ENCODE assay signal across 1 cellular context in the genomic region with DNA sequence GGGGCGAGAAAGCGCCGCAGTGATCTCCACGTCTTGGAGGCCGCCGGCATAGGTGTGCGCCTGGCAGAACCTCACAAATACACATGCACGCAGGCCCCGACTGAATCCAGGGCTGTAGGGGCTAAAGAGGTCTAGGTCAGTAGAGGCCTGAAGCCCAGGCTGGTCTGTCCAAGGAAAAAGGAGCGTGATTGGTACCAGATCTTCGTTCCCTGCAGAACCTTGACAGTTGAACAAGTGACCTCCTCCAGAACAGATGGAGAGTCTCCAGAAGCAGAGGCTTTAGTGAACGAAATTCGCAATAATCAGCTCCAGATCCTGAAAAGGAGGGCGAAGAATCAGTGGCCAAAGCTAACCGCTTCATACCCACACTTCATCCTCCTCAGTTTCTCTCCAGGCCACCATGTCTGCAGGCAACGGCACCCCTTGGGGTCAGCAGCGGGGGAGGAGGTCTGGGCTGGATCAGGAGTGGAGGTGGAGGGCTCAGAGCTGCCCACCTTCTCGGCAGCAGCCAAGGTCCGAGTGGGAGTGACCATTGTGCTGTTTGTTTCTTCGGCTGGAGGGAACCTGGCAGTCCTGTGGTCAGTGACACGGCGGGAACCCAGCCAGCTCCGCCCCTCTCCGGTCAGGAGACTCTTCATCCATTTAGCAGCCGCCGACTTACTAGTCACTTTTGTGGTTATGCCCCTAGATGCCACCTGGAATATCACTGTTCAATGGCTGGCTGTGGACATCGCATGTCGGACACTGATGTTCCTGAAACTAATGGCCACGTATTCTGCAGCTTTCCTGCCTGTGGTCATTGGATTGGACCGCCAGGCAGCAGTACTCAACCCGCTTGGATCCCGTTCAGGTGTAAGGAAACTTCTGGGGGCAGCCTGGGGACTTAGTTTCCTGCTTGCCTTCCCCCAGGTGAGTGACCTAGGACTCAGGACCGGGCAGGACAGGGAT.
A peak's percentile ranks its signal among the peaks of the same experiment; 100 is the strongest.
TF ChIP-seq lines count a peak whose summit lies in the region.

No MANE protein-coding gene starts in this region.

TF ChIP-seq in HepG2, 621 proteins besides CTCF, POLR2A, EP300 and RAD21 (continued from another document and continues in another):
- TF ChIP-seq, protein P1, sequence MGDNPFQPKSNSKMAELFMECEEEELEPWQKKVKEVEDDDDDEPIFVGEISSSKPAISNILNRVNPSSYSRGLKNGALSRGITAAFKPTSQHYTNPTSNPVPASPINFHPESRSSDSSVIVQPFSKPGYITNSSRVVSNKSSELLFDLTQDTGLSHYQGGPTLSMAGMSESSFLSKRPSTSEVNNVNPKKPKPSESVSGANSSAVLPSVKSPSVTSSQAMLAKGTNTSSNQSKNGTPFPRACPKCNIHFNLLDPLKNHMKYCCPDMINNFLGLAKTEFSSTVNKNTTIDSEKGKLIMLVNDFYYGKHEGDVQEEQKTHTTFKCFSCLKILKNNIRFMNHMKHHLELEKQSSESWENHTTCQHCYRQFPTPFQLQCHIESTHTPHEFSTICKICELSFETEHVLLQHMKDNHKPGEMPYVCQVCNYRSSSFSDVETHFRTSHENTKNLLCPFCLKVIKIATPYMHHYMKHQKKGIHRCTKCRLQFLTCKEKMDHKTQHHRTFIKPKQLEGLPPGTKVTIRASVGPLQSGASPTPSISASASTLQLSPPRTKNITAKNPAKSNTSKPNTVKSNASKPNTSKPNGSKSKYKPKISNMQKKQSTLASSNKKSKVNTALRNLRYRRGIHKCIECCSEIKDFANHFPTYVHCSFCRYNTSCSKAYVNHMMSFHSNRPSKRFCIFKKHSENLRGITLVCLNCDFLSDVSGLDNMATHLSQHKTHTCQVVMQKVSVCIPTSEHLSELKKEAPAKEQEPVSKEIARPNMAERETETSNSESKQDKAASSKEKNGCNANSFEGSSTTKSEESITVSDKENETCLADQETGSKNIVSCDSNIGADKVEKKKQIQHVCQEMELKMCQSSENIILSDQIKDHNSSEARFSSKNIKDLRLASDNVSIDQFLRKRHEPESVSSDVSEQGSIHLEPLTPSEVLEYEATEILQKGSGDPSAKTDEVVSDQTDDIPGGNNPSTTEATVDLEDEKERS (CRISPR knock-in tag; IDR thresholded peaks at IDR 0.05), result 0 out of 2 replicates have a peak, but pooled peaks have one; percentile 36
- no peak for TF ChIP-seq FIP1L1 (IDR thresholded peaks at IDR 0.05; ENCODE audit: borderline replicate concordance, insufficient read depth, low read depth, low read length)
- TF ChIP-seq SCMH1 (CRISPR knock-in tag; IDR thresholded peaks at IDR 0.05; ENCODE audit: borderline replicate concordance), result no peak
- TF ChIP-seq ZNF607 (CRISPR knock-in tag; IDR thresholded peaks at IDR 0.05; ENCODE audit: borderline replicate concordance), result no peak
- no peak for TF ChIP-seq HOXA5 (CRISPR knock-in tag; IDR thresholded peaks at IDR 0.05)
- no peak for TF ChIP-seq MBD4 (IDR thresholded peaks at IDR 0.05; ENCODE audit: borderline replicate concordance, low read length)
- TF ChIP-seq ZNF547 (CRISPR knock-in tag; IDR thresholded peaks at IDR 0.05), result no peak
- no peak for TF ChIP-seq SKI (IDR thresholded peaks at IDR 0.05; ENCODE audit: partially characterized antibody)
- no peak for TF ChIP-seq KAT8 (CRISPR knock-in tag; IDR thresholded peaks at IDR 0.05)
- TF ChIP-seq FOXO4 (CRISPR knock-in tag; conservative IDR thresholded peaks at IDR 0.05), result 0 out of 2 replicates have a peak, but pooled peaks have one; percentile 57
- TF ChIP-seq, protein P2, sequence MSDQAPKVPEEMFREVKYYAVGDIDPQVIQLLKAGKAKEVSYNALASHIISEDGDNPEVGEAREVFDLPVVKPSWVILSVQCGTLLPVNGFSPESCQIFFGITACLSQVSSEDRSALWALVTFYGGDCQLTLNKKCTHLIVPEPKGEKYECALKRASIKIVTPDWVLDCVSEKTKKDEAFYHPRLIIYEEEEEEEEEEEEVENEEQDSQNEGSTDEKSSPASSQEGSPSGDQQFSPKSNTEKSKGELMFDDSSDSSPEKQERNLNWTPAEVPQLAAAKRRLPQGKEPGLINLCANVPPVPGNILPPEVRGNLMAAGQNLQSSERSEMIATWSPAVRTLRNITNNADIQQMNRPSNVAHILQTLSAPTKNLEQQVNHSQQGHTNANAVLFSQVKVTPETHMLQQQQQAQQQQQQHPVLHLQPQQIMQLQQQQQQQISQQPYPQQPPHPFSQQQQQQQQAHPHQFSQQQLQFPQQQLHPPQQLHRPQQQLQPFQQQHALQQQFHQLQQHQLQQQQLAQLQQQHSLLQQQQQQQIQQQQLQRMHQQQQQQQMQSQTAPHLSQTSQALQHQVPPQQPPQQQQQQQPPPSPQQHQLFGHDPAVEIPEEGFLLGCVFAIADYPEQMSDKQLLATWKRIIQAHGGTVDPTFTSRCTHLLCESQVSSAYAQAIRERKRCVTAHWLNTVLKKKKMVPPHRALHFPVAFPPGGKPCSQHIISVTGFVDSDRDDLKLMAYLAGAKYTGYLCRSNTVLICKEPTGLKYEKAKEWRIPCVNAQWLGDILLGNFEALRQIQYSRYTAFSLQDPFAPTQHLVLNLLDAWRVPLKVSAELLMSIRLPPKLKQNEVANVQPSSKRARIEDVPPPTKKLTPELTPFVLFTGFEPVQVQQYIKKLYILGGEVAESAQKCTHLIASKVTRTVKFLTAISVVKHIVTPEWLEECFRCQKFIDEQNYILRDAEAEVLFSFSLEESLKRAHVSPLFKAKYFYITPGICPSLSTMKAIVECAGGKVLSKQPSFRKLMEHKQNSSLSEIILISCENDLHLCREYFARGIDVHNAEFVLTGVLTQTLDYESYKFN (CRISPR knock-in tag; conservative IDR thresholded peaks at IDR 0.05), result no peak
- no peak for TF ChIP-seq EED (CRISPR knock-in tag; IDR thresholded peaks at IDR 0.05)
- no peak for TF ChIP-seq RELA (CRISPR knock-in tag; IDR thresholded peaks at IDR 0.05)
- no peak for TF ChIP-seq RXRB (CRISPR knock-in tag; IDR thresholded peaks at IDR 0.05; ENCODE audit: borderline replicate concordance)
- TF ChIP-seq ZFP36L1 (CRISPR knock-in tag; IDR thresholded peaks at IDR 0.05), result no peak
- TF ChIP-seq ZSCAN21 (CRISPR knock-in tag; IDR thresholded peaks at IDR 0.05; ENCODE audit: borderline replicate concordance), result no peak; the same call in 1 of the 2 replicates
- TF ChIP-seq THAP9 (CRISPR knock-in tag; IDR thresholded peaks at IDR 0.05; ENCODE audit: borderline replicate concordance), result no peak
- TF ChIP-seq TFDP2 (CRISPR knock-in tag; IDR thresholded peaks at IDR 0.05), result peak; percentile 35; the same call in 1 of the 2 replicates
- TF ChIP-seq SRSF1 (optimal IDR thresholded peaks at IDR 0.05; ENCODE audit: low read depth, low read length), result peak; percentile 47
- no peak for TF ChIP-seq JDP2 (CRISPR knock-in tag; IDR thresholded peaks at IDR 0.05; ENCODE audit: borderline replicate concordance)
- TF ChIP-seq TMF1 (CRISPR knock-in tag; IDR thresholded peaks at IDR 0.05; ENCODE audit: low read depth), result no peak
- no peak for TF ChIP-seq ZNF792 (CRISPR knock-in tag; IDR thresholded peaks at IDR 0.05)
- TF ChIP-seq ZNF263 (CRISPR knock-in tag; IDR thresholded peaks at IDR 0.05), result no peak
- TF ChIP-seq, protein P3, sequence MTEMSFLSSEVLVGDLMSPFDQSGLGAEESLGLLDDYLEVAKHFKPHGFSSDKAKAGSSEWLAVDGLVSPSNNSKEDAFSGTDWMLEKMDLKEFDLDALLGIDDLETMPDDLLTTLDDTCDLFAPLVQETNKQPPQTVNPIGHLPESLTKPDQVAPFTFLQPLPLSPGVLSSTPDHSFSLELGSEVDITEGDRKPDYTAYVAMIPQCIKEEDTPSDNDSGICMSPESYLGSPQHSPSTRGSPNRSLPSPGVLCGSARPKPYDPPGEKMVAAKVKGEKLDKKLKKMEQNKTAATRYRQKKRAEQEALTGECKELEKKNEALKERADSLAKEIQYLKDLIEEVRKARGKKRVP (CRISPR knock-in tag; IDR thresholded peaks at IDR 0.05), result no peak
- no peak for TF ChIP-seq ZNF878 (CRISPR knock-in tag; IDR thresholded peaks at IDR 0.05)
- TF ChIP-seq GLI4 (CRISPR knock-in tag; IDR thresholded peaks at IDR 0.05; ENCODE audit: borderline replicate concordance), result no peak
- TF ChIP-seq ZEB1 (IDR thresholded peaks at IDR 0.05; ENCODE audit: insufficient replicate concordance, low read depth), result no peak
- no peak for TF ChIP-seq MIER2 (CRISPR knock-in tag; IDR thresholded peaks at IDR 0.05)
- no peak for TF ChIP-seq ZNF530 (CRISPR knock-in tag; IDR thresholded peaks at IDR 0.05; ENCODE audit: low read depth)
- TF ChIP-seq NCOA5 (CRISPR knock-in tag; IDR thresholded peaks at IDR 0.05), result no peak
- TF ChIP-seq, protein P4, sequence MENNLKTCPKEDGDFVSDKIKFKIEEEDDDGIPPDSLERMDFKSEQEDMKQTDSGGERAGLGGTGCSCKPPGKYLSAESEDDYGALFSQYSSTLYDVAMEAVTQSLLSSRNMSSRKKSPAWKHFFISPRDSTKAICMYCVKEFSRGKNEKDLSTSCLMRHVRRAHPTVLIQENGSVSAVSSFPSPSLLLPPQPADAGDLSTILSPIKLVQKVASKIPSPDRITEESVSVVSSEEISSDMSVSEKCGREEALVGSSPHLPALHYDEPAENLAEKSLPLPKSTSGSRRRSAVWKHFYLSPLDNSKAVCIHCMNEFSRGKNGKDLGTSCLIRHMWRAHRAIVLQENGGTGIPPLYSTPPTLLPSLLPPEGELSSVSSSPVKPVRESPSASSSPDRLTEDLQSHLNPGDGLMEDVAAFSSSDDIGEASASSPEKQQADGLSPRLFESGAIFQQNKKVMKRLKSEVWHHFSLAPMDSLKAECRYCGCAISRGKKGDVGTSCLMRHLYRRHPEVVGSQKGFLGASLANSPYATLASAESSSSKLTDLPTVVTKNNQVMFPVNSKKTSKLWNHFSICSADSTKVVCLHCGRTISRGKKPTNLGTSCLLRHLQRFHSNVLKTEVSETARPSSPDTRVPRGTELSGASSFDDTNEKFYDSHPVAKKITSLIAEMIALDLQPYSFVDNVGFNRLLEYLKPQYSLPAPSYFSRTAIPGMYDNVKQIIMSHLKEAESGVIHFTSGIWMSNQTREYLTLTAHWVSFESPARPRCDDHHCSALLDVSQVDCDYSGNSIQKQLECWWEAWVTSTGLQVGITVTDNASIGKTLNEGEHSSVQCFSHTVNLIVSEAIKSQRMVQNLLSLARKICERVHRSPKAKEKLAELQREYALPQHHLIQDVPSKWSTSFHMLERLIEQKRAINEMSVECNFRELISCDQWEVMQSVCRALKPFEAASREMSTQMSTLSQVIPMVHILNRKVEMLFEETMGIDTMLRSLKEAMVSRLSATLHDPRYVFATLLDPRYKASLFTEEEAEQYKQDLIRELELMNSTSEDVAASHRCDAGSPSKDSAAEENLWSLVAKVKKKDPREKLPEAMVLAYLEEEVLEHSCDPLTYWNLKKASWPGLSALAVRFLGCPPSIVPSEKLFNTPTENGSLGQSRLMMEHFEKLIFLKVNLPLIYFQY (CRISPR knock-in tag; IDR thresholded peaks at IDR 0.05; ENCODE audit: borderline replicate concordance), result no peak
- no peak for TF ChIP-seq ZNF83 (CRISPR knock-in tag; IDR thresholded peaks at IDR 0.05; ENCODE audit: borderline replicate concordance)
- no peak for TF ChIP-seq ZNF747 (CRISPR knock-in tag; IDR thresholded peaks at IDR 0.05; ENCODE audit: borderline replicate concordance)
- peak; percentile 64; the same call in 1 of the 2 replicates for TF ChIP-seq ZNF430 (CRISPR knock-in tag; IDR thresholded peaks at IDR 0.05)
- TF ChIP-seq, protein P5, sequence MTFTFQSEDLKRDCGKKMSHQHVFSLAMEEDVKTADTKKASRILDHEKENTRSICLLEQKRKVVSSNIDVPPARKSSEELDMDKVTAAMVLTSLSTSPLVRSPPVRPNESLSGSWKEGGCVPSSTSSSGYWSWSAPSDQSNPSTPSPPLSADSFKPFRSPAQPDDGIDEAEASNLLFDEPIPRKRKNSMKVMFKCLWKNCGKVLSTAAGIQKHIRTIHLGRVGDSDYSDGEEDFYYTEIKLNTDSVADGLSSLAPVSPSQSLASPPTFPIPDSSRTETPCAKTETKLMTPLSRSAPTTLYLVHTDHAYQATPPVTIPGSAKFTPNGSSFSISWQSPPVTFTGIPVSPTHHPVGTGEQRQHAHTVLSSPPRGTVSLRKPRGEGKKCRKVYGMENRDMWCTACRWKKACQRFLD (CRISPR knock-in tag; IDR thresholded peaks at IDR 0.05; ENCODE audit: borderline replicate concordance), result no peak
- TF ChIP-seq ZFY (CRISPR knock-in tag; IDR thresholded peaks at IDR 0.05), result no peak
- no peak for TF ChIP-seq ZNF761 (CRISPR knock-in tag; conservative IDR thresholded peaks at IDR 0.05)
